Comparison of ENCODE assay signal across 8 cellular contexts in genomic region chr12:89353188-89353822, GRCh38. TPM values are rescaled to one million over a fixed set of nuclear protein-coding genes. Genes with fewer than 3 reads are reported as not detected.
DNase-seq lines count a peak whose midpoint lies in the region; ATAC-seq and TF ChIP-seq lines count a peak whose summit lies in the region.

No MANE protein-coding gene starts in this region.

- H3K9me3 Mint-ChIP-seq in Calu3 (ENCODE audit: low read depth, unreplicated experiment) = no peaks in the 10 kb centered on the region
- H3K9me3 Mint-ChIP-seq in activated T-helper 17 cell treated with anti-CD3 and anti-CD28 coated beads, Interleukin-2, amount 50 U/mL, for 72 hours = no peaks in the 10 kb centered on the region

- peak overlapping the region; percentile 92 for H3K4me2 ChIP-seq in HCT116 (ENCODE audit: low read length)

- no peaks in the 10 kb centered on the region for H3K27me3 ChIP-seq in HCT116 (ENCODE audit: insufficient read depth, low read length)
- H3K27me3 ChIP-seq in thoracic aorta (replicated peaks; ENCODE audit: insufficient read depth) = no peaks in the 10 kb centered on the region

- H3K4me3 ChIP-seq in HCT116 (replicated peaks in 1 of 2; ENCODE audit: low read depth in 1 of 2, low read length in 2 of 2) = peak overlapping the region; percentile 90 to 94
- peak overlapping the region; percentile 74 for H3K4me3 ChIP-seq in fibroblast of mammary gland (ENCODE audit: control insufficient read depth, low read depth, low read length)
- H3K4me3 ChIP-seq in thoracic aorta = peak overlapping the region; percentile 76

- H3K27me3 Mint-ChIP-seq in Calu3 (ENCODE audit: unreplicated experiment) = no peaks in the 10 kb centered on the region
- H3K27me3 Mint-ChIP-seq in activated T-helper 17 cell treated with anti-CD3 and anti-CD28 coated beads, Interleukin-2, amount 50 U/mL, for 72 hours = no peaks in the 10 kb centered on the region

- peak; percentile 64 for ATAC-seq in HCT116
- peak; percentile 44 for ATAC-seq in activated T-helper 17 cell treated with anti-CD3 and anti-CD28 coated beads, Interleukin-2, amount 50 U/mL, for 72 hours (replicated peaks)
- ATAC-seq in thoracic aorta (ENCODE audit: insufficient number of reproducible peaks, low FRiP score, low read depth) = peak; percentile 35

- H3K9me2 ChIP-seq in HCT116 (ENCODE audit: insufficient read depth) = no peaks in the 10 kb centered on the region

- peaks cover 77% of the 10 kb centered on the region for H3K36me3 Mint-ChIP-seq in Calu3 (ENCODE audit: insufficient read depth, unreplicated experiment)
- H3K36me3 Mint-ChIP-seq in activated T-helper 17 cell treated with anti-CD3 and anti-CD28 coated beads, Interleukin-2, amount 50 U/mL, for 72 hours (ENCODE audit: low read depth) = peaks cover 45% of the 10 kb centered on the region

- H3K4me3 Mint-ChIP-seq in Calu3 (ENCODE audit: low read depth, unreplicated experiment) = peak overlapping the region; percentile 90
- H3K4me3 Mint-ChIP-seq in activated T-helper 17 cell treated with anti-CD3 and anti-CD28 coated beads, Interleukin-2, amount 50 U/mL, for 72 hours = peak overlapping the region; percentile 91

- H3K4me1 ChIP-seq in HCT116 (ENCODE audit: control insufficient read depth in 1 of 2, insufficient read depth in 2 of 2, low read length in 2 of 2) (peaks cover 37 to 52% of the 10 kb centered on the region in 2 experiments), thoracic aorta (ENCODE audit: control insufficient read depth in 1 of 2, low read depth in 2 of 2) (peaks cover 13 to 44% of the 10 kb centered on the region in 2 donors)

- TF ChIP-seq POLR2A in HCT116 (IDR thresholded peaks at IDR 0.05; ENCODE audit: borderline replicate concordance, extremely low read depth, insufficient read depth, insufficient read length) = peak; percentile 84

- POLR2A ChIA-PET in HCT116 (lab: Charles Lee) = interaction anchor here (0.9 to 3.2 kb wide), 22 partner anchors 11 to 428 kb away, joined by 3 to 17 read pairs (median 4); partner anchors contain the start of gene GALNT4

- peaks cover 45% of the 10 kb centered on the region for H3K79me2 ChIP-seq in HCT116 (ENCODE audit: insufficient read depth, low read length)

- H3K36me3 ChIP-seq in HCT116 (ENCODE audit: control insufficient read depth in 1 of 2, insufficient read depth in 2 of 2, low read length in 2 of 2) (peaks cover 17 to 22% of the 10 kb centered on the region in 2 experiments), thoracic aorta (no peaks in the 10 kb centered on the region)

- H3K9me3 ChIP-seq in HCT116 (ENCODE audit: control insufficient read depth in 1 of 2, insufficient read depth in 1 of 2, low read depth in 1 of 2, low read length in 2 of 2) = no peaks in the 10 kb centered on the region
- no peaks in the 10 kb centered on the region for H3K9me3 ChIP-seq in thoracic aorta

- DNase-seq in Calu3 (peak; percentile 92), HCT116 (ENCODE audit: low read depth, low spot score) (peak; percentile 31), NCI-H748 (lab: John Stamatoyannopoulos, UW; ENCODE audit: unreplicated experiment) (peak; percentile 89), fibroblast of mammary gland (ENCODE audit: low read depth) (peak; percentile 40), myocyte (ENCODE audit: low read depth) (peak; percentile 86), thoracic aorta (ENCODE audit: low spot score) (no peak), NK-92 (lab: John Stamatoyannopoulos, UW; ENCODE audit: unreplicated experiment) (no peak)

- peak overlapping the region; percentile 84 for H3K9ac ChIP-seq in HCT116 (ENCODE audit: low read length)

- H3K27ac Mint-ChIP-seq in Calu3 (ENCODE audit: unreplicated experiment) = peak overlapping the region; percentile 97
- H3K27ac Mint-ChIP-seq in activated T-helper 17 cell treated with anti-CD3 and anti-CD28 coated beads, Interleukin-2, amount 50 U/mL, for 72 hours = peak overlapping the region; percentile 97

- RAD21 ChIA-PET in HCT116 (lab: Charles Lee; ENCODE audit: low non-redundant PET in 1 of 2, low total read pairs in 2 of 2, uncharacterized antibody in 2 of 2, unreplicated experiment in 2 of 2) = interaction anchor here (0.8 to 1.3 kb wide), 2 partner anchors 22 to 198 kb away, joined by 3 read pairs; no protein-coding TSS in a partner anchor

- peaks cover 35% of the 10 kb centered on the region for H3K4me1 Mint-ChIP-seq in Calu3 (ENCODE audit: low read depth, unreplicated experiment)
- H3K4me1 Mint-ChIP-seq in activated T-helper 17 cell treated with anti-CD3 and anti-CD28 coated beads, Interleukin-2, amount 50 U/mL, for 72 hours = peaks cover 15% of the 10 kb centered on the region

- no peak overlapping the region for H2AFZ ChIP-seq in HCT116 (ENCODE audit: low read depth, low read length, poor library complexity, severe bottlenecking)

- CTCF ChIA-PET in Calu3 (lab: Charles Lee) = interaction anchor here (0.8 to 3.6 kb wide), 14 partner anchors 22 to 609 kb away, joined by 3 to 17 read pairs (median 4); no protein-coding TSS in a partner anchor
- CTCF ChIA-PET in HCT116 (lab: Charles Lee) = interaction anchor here (0.8 to 1.3 kb wide), 2 partner anchors 12 to 334 kb away, joined by 3 to 4 read pairs; no protein-coding TSS in a partner anchor

- TF ChIP-seq RAD21 in HCT116 (IDR thresholded peaks at IDR 0.05; ENCODE audit: low read depth) = no peak

- peak overlapping the region; percentile 99 for H3K27ac ChIP-seq in HCT116 (ENCODE audit: low read depth, low read length)
- H3K27ac ChIP-seq in thoracic aorta = peak overlapping the region; percentile 97 to 99

- no peak for TF ChIP-seq CTCF in Calu3 (IDR thresholded peaks at IDR 0.05; ENCODE audit: unreplicated experiment)
- TF ChIP-seq CTCF in HCT116 (IDR thresholded peaks at IDR 0.05 in 2 of 3, conservative IDR thresholded peaks at IDR 0.05 in 1 of 3; ENCODE audit: borderline replicate concordance in 1 of 3, insufficient read depth in 1 of 3, low read depth in 2 of 3, low read length in 2 of 3) = no peak
- TF ChIP-seq CTCF in fibroblast of mammary gland (conservative IDR thresholded peaks at IDR 0.05; ENCODE audit: control insufficient read depth, insufficient read depth, low read depth, low read length) = no peak
- no peak for TF ChIP-seq CTCF in thoracic aorta (IDR thresholded peaks at IDR 0.05)

- BruUV-seq in Calu3 (replicated peaks; lab: Mats Ljungman, UMichigan) = no TSS peak
- no TSS peak for BruUV-seq in HCT116 (replicated peaks; lab: Mats Ljungman, UMichigan)

- peaks cover 4% of the 10 kb centered on the region; the same call in 1 of the 2 replicates for H4K20me1 ChIP-seq in HCT116 (ENCODE audit: insufficient read depth)

- intact Hi-C loops in Calu3 (cut with micrococcal nuclease; ENCODE audit: unreplicated experiment) = loop anchor here (1.0 to 5.0 kb wide), 4 partner anchors 154 to 281 kb away; partner anchors contain the start of gene POC1B
- intact Hi-C loops in HCT116 (cut with micrococcal nuclease) = loop anchor here (1.0 to 5.0 kb wide), 4 partner anchors 126 to 421 kb away; partner anchors contain the start of gene POC1B

TF ChIP-seq in HCT116, 20 proteins besides CTCF, POLR2A, EP300 and RAD21:
- TF ChIP-seq EZH2phosphoT487 (IDR thresholded peaks at IDR 0.05; ENCODE audit: borderline replicate concordance) (no peak), FOSL1 (IDR thresholded peaks at IDR 0.05; ENCODE audit: low read depth) (no peak), POLR2AphosphoS5 (IDR thresholded peaks at IDR 0.05; ENCODE audit: low read depth, low read length) (peak; percentile 3)

RNA-seq across cellular contexts. Expression of gene DUSP6, which starts 1.0 kb away (rescaled TPM):
- total RNA-seq in Calu3 (2022) (108 TPM in 2 replicates), HCT116 (2021; ENCODE audit: unreplicated experiment) (219 TPM), myocyte (15.7 and 19.9 TPM in 2 replicates), thoracic aorta (100 to 1,000 TPM; 103 to 147 TPM)
- polyA plus RNA-seq in HCT116 (2012) = 249 and 297 TPM in 2 replicates
- 10 to 100 TPM; 68.4 to 94.1 TPM for total RNA-seq in activated T-helper 17 cell treated with anti-CD3 and anti-CD28 coated beads, Interleukin-2, amount 50 U/mL, for 72 hours
- 22.1 TPM for polyA plus RNA-seq in myocyte (2012)

Comparison
In these comparisons a context has a peak if more than half of its experiments do, and no peak if none do; other contexts are left out.
1. DNase-seq: peak in Calu3 (single experiment), HCT116 (single experiment), NCI-H748 (single experiment), fibroblast of mammary gland (single experiment) and myocyte (single experiment); none in thoracic aorta (single experiment) and NK-92 (single experiment).
2. Peak in every context shown above with its lines, with median percentiles within 50 percentile points of each other: ATAC-seq and H3K4me3 ChIP-seq.